In the genomic region with DNA sequence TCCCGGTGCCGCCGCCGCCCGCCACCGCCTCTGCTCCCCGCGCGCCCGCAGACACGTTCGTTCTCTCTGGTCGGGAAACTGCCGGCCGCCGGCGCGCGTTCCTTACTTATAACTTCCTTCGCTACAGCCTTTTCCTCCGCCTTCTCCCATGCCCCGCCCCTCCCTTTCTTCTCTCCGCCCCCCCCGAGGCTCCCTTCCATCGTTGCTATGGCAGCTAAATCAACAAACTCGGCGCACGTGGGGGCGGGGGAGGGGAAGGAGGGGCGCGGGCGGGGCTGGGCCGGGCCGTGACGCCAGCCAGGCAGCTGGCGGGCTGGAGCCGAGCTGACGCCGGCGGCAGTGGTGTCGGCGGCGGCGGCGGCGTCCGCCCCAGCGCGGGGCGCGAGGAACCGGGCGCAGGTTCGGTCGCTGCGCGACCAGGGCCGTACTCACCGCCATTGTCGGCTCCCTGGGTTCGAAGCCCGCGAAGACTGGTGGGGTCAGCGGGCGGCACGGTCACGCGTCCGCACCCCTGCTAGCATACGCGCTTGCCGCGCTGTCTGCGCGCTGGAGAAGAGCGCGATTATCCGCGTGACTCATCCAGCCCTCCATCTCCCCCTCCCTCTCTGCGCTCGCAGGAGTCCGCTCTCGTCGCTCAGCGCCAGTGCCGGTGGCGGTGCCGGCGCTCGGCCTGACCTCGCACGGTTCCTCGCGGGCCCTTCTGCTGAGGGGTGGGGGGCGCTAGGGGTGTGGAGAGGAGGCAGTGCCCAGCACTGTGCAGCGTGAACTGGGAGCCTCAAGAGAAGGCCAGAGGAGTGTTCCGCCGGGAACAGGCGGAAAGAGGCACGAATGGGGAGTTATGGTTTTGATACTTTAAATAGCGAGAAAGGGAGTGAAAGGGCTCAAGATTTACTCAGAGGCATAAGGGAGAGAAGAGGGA, we compare ENCODE assay signal across 8 cellular contexts. TPM values are rescaled to one million over a fixed set of nuclear protein-coding genes. Genes with fewer than 3 reads are reported as not detected.
DNase-seq lines count a peak whose midpoint lies in the region; ATAC-seq and TF ChIP-seq lines count a peak whose summit lies in the region.

A gene (minus strand): TSS at position 83 of the 919 bp plus-strand sequence. CDS start 597 bp downstream, outside the sequence.

- H3K27ac ChIP-seq in RWPE1 (peak within 1 kb of the TSS; percentile 91), gastroesophageal sphincter (peak within 1 kb of the TSS; percentile 83 to 96 (median 92)), neural progenitor cell (no peak within 1 kb of the TSS), stomach smooth muscle (ENCODE audit: low read length) (peak within 1 kb of the TSS; percentile 95)

- H2AFZ ChIP-seq in neural progenitor cell (replicated peaks) = peak within 1 kb of the TSS; percentile 85

- H3K4me3 Mint-ChIP-seq in neural progenitor cell = peak within 1 kb of the TSS; percentile 87

- peak; percentile 92 for DNase-seq in D341Med (ENCODE audit: low spot score)
- peak; percentile 82 for DNase-seq in Jurkat, Clone E6-1 (ENCODE audit: low read depth, low spot score)
- peak; percentile 99 for DNase-seq in RWPE1 (ENCODE audit: low spot score)
- DNase-seq in activated naive CD4-positive, alpha-beta T cell treated with anti-CD3 and anti-CD28 coated beads, Interleukin-2, amount 50 U/mL, for 16 hours = peak; percentile 39
- DNase-seq in neural progenitor cell (ENCODE audit: low spot score) = peak; percentile 96

- TF ChIP-seq CTCF in RWPE1 (conservative IDR thresholded peaks at IDR 0.05; ENCODE audit: low read depth) (no peak), gastroesophageal sphincter (IDR thresholded peaks at IDR 0.05) (peak in 2 of 4 experiments; percentile 3 to 5), neural progenitor cell (IDR thresholded peaks at IDR 0.05) (no peak)

- H3K27me3 ChIP-seq in gastroesophageal sphincter = no peaks in the 10 kb centered on the region
- H3K27me3 ChIP-seq in neural progenitor cell = peaks cover 77% of the 10 kb centered on the region
- no peaks in the 10 kb centered on the region for H3K27me3 ChIP-seq in stomach smooth muscle (ENCODE audit: control insufficient read depth in 1 of 2, insufficient read depth in 2 of 2, low read length in 2 of 2)

- POLR2A ChIA-PET in RWPE1 (lab: Yijun Ruan, JAX; ENCODE audit: low non-redundant PET) = interaction anchor here (0.6 to 0.7 kb wide), 5 partner anchors 153 to 297 kb away, joined by 3 to 6 read pairs (median 3); no protein-coding TSS in a partner anchor

- H3K36me3 ChIP-seq in gastroesophageal sphincter (peaks cover 0 to 28% of the 10 kb centered on the region in 2 donors), neural progenitor cell (no peaks in the 10 kb centered on the region), stomach smooth muscle (ENCODE audit: control insufficient read depth in 2 of 2, insufficient read depth in 2 of 2, low read length in 2 of 2) (peaks cover 5 to 9% of the 10 kb centered on the region in 2 donors)

- H4K20me1 ChIP-seq in neural progenitor cell (ENCODE audit: low read depth) = peaks cover 7% of the 10 kb centered on the region

- TF ChIP-seq POLR2A in gastroesophageal sphincter (IDR thresholded peaks at IDR 0.05) = peak; percentile 92 to 95

- WGBS in gastroesophageal sphincter (ENCODE audit: low coverage in 1 of 2), 2 donors = 1 to 11% methylated on average over 3 to 12 of the region's 101 CpGs

- peak; percentile 71 for ATAC-seq in GM21717 (IDR thresholded peaks at IDR 0.05; ENCODE audit: unreplicated experiment)
- peak; percentile 82 for ATAC-seq in gastroesophageal sphincter

- H3K27me3 Mint-ChIP-seq in neural progenitor cell (ENCODE audit: insufficient read depth, low read depth) = peaks cover 48% of the 10 kb centered on the region

- no peaks in the 10 kb centered on the region for H3K9me3 ChIP-seq in gastroesophageal sphincter
- no peaks in the 10 kb centered on the region for H3K9me3 ChIP-seq in neural progenitor cell (ENCODE audit: low read depth)
- no peaks in the 10 kb centered on the region for H3K9me3 ChIP-seq in stomach smooth muscle (ENCODE audit: control insufficient read depth in 2 of 2, low read length in 2 of 2)

- H3K4me1 ChIP-seq in gastroesophageal sphincter = peaks cover 0 to 55% (median 0%) of the 10 kb centered on the region in 3 donors
- peaks cover 14% of the 10 kb centered on the region for H3K4me1 ChIP-seq in neural progenitor cell
- H3K4me1 ChIP-seq in stomach smooth muscle (ENCODE audit: control insufficient read depth, insufficient read depth, low read length) = peaks cover 33% of the 10 kb centered on the region

- peaks cover 16% of the 10 kb centered on the region for H3K4me1 Mint-ChIP-seq in neural progenitor cell

- no peaks in the 10 kb centered on the region for H3K79me2 ChIP-seq in neural progenitor cell (ENCODE audit: low read depth)

- H3K9me3 Mint-ChIP-seq in neural progenitor cell = no peaks in the 10 kb centered on the region

- no peaks in the 10 kb centered on the region for H3K36me3 Mint-ChIP-seq in neural progenitor cell

- H3K4me3 ChIP-seq in Jurkat, Clone E6-1 (ENCODE audit: low read length) = peak within 1 kb of the TSS; percentile 47
- H3K4me3 ChIP-seq in gastroesophageal sphincter (peak within 1 kb of the TSS; percentile 71 to 79), neural progenitor cell (peak within 1 kb of the TSS; percentile 66), stomach smooth muscle (ENCODE audit: low read length in 2 of 2) (peak within 1 kb of the TSS; percentile 88 to 93)

- peak within 1 kb of the TSS; percentile 94 for H3K4me2 ChIP-seq in neural progenitor cell

- H3K9ac ChIP-seq in neural progenitor cell (no peak within 1 kb of the TSS), stomach smooth muscle (ENCODE audit: low read length in 2 of 2) (peak within 1 kb of the TSS; percentile 92 to 94)

- TF ChIP-seq EP300 in gastroesophageal sphincter (IDR thresholded peaks at IDR 0.05) = no peak

- no peak within 1 kb of the TSS for H3K27ac Mint-ChIP-seq in neural progenitor cell

- CTCF ChIA-PET in RWPE1 (lab: Yijun Ruan, JAX) = interaction anchor here (0.6 kb wide), 2 partner anchors 71 to 107 kb away, joined by 3 to 5 read pairs; no protein-coding TSS in a partner anchor

- peaks cover 20% of the 10 kb centered on the region for H3F3A ChIP-seq in neural progenitor cell (ENCODE audit: low read depth)

RNA-seq across cellular contexts. Expression of the gene that starts here (rescaled TPM):
- 1.9 TPM for polyA plus RNA-seq in Jurkat, Clone E6-1 (2012; ENCODE audit: insufficient read depth, insufficient read length)
- total RNA-seq in gastroesophageal sphincter (10 to 100 TPM; 43.6 to 72.0 (median 52.3) TPM), neural progenitor cell (ENCODE audit: low replicate concordance) (0.51 and 2.1 TPM in 2 replicates)

Comparison
In these comparisons a context has a peak if more than half of its experiments do, and no peak if none do; other contexts are left out.
1. RNA of the gene that starts here (total RNA-seq): 43.6 to 72.0 TPM in gastroesophageal sphincter; 0.51 to 2.1 TPM in neural progenitor cell; every median in the first group is over 10 times any median in the second.
2. DNase-seq: peak in every context shown above with its lines; median percentile 99 in RWPE1; 96 in neural progenitor cell; 92 in D341Med; 82 in Jurkat, Clone E6-1; 39 in activated naive CD4-positive, alpha-beta T cell treated with anti-CD3 and anti-CD28 coated beads, Interleukin-2, amount 50 U/mL, for 16 hours.
3. Peak in every context shown above with its lines, with median percentiles within 50 percentile points of each other: H3K4me3 ChIP-seq.